ENCODE assay signal across 1 cellular context in genomic region chr2:61017003-61017555, GRCh38.
A peak's percentile ranks its signal among the peaks of the same experiment; 100 is the strongest.
TF ChIP-seq lines count a peak whose summit lies in the region.

No MANE protein-coding gene starts in this region.

TF ChIP-seq in HEK293, 187 proteins besides CTCF, POLR2A, EP300 and RAD21 (continued from another document and continues in another):
- TF ChIP-seq ZNF518A (tag by site-specific recombination; conservative IDR thresholded peaks at IDR 0.05; ENCODE audit: low read depth) (peak; percentile 68), EGR2 (tag by site-specific recombination; IDR thresholded peaks at IDR 0.05; ENCODE audit: low read depth) (no peak), KLF17 (tag by site-specific recombination; IDR thresholded peaks at IDR 0.05) (peak; percentile 93), ZNF768 (tag by site-specific recombination; IDR thresholded peaks at IDR 0.05) (no peak), ZNF169 (tag by site-specific recombination; IDR thresholded peaks at IDR 0.05) (no peak), ZFP41 (tag by site-specific recombination; IDR thresholded peaks at IDR 0.05; ENCODE audit: borderline replicate concordance) (no peak), ZNF24 (tag by site-specific recombination; IDR thresholded peaks at IDR 0.05) (peak; percentile 81; the same call in 1 of the 2 replicates), ZNF350 (tag by site-specific recombination; IDR thresholded peaks at IDR 0.05) (no peak), ZNF133 (tag by site-specific recombination; IDR thresholded peaks at IDR 0.05) (no peak), ZNF324 (tag by site-specific recombination; IDR thresholded peaks at IDR 0.05) (no peak; the same call in 1 of the 2 replicates), ZXDB (tag by site-specific recombination; IDR thresholded peaks at IDR 0.05) (peak; percentile 87), ZNF37A (tag by site-specific recombination; IDR thresholded peaks at IDR 0.05) (no peak), ZNF266 (tag by site-specific recombination; IDR thresholded peaks at IDR 0.05; ENCODE audit: low read depth) (no peak), ZNF529 (tag by site-specific recombination; IDR thresholded peaks at IDR 0.05; ENCODE audit: insufficient replicate concordance) (no peak), ZSCAN16 (tag by site-specific recombination; IDR thresholded peaks at IDR 0.05) (0 out of 2 replicates have a peak, but pooled peaks have one; percentile 31), ZNF76 (tag by site-specific recombination; IDR thresholded peaks at IDR 0.05; ENCODE audit: borderline replicate concordance, low read depth) (peak; percentile 74; the same call in 1 of the 2 replicates), YY1 (tag by site-specific recombination; IDR thresholded peaks at IDR 0.05) (peak; percentile 67), ZNF670 (tag by site-specific recombination; IDR thresholded peaks at IDR 0.05; ENCODE audit: low read depth) (no peak), MZF1 (tag by site-specific recombination; IDR thresholded peaks at IDR 0.05; ENCODE audit: borderline replicate concordance) (peak; percentile 65; the same call in 1 of the 2 replicates), MYNN (tag by site-specific recombination; IDR thresholded peaks at IDR 0.05; ENCODE audit: borderline replicate concordance) (no peak; the same call in 1 of the 2 replicates), ZNF473 (tag by site-specific recombination; IDR thresholded peaks at IDR 0.05) (no peak), ZNF660 (tag by site-specific recombination; IDR thresholded peaks at IDR 0.05) (peak; percentile 93), ZNF544 (tag by site-specific recombination; IDR thresholded peaks at IDR 0.05) (no peak), ZBTB44 (tag by site-specific recombination; IDR thresholded peaks at IDR 0.05) (no peak), ZNF2 (tag by site-specific recombination; IDR thresholded peaks at IDR 0.05) (peak; percentile 92), GLI2 (tag by site-specific recombination; IDR thresholded peaks at IDR 0.05; ENCODE audit: borderline replicate concordance, low read depth) (no peak), ZNF600 (tag by site-specific recombination; IDR thresholded peaks at IDR 0.05) (peak; percentile 88), ZNF792 (tag by site-specific recombination; IDR thresholded peaks at IDR 0.05) (no peak), ZNF624 (tag by site-specific recombination; IDR thresholded peaks at IDR 0.05) (no peak), MEIS1 (CRISPR knock-in tag; IDR thresholded peaks at IDR 0.05; ENCODE audit: borderline replicate concordance) (no peak), ZNF10 (tag by site-specific recombination; IDR thresholded peaks at IDR 0.05) (peak; percentile 86), ZNF155 (tag by site-specific recombination; IDR thresholded peaks at IDR 0.05) (no peak), ZNF596 (tag by site-specific recombination; IDR thresholded peaks at IDR 0.05) (0 out of 2 replicates have a peak, but pooled peaks have one; percentile 31), ZNF174 (tag by site-specific recombination; IDR thresholded peaks at IDR 0.05) (no peak), KLF9 (tag by site-specific recombination; IDR thresholded peaks at IDR 0.05; ENCODE audit: low read depth) (no peak), YY2 (tag by site-specific recombination; IDR thresholded peaks at IDR 0.05) (no peak), ZNF513 (tag by site-specific recombination; IDR thresholded peaks at IDR 0.05) (peak; percentile 40; the same call in 1 of the 2 replicates), ZBTB20 (tag by site-specific recombination; IDR thresholded peaks at IDR 0.05) (no peak), ZIC2 (tag by site-specific recombination; IDR thresholded peaks at IDR 0.05) (no peak; the same call in 1 of the 2 replicates), ZNF214 (tag by site-specific recombination; IDR thresholded peaks at IDR 0.05; ENCODE audit: borderline replicate concordance) (no peak), KLF16 (tag by site-specific recombination; IDR thresholded peaks at IDR 0.05) (no peak; the same call in none of the 2 replicates), SP7 (tag by site-specific recombination; IDR thresholded peaks at IDR 0.05) (peak; percentile 84), ZBTB48 (tag by site-specific recombination; IDR thresholded peaks at IDR 0.05) (peak; percentile 64), ZNF423 (tag by site-specific recombination; IDR thresholded peaks at IDR 0.05) (peak; percentile 78), PRDM10 (tag by site-specific recombination; IDR thresholded peaks at IDR 0.05) (peak; percentile 98), ZSCAN4 (tag by site-specific recombination; IDR thresholded peaks at IDR 0.05) (peak; percentile 38; the same call in 1 of the 2 replicates), ZFP37 (tag by site-specific recombination; IDR thresholded peaks at IDR 0.05) (peak; percentile 79), ZNF248 (tag by site-specific recombination; IDR thresholded peaks at IDR 0.05) (no peak), KLF7 (tag by site-specific recombination; IDR thresholded peaks at IDR 0.05; ENCODE audit: borderline replicate concordance) (peak; percentile 68), HOXA7 (CRISPR knock-in tag; IDR thresholded peaks at IDR 0.05; ENCODE audit: borderline replicate concordance) (no peak), PBX3 (CRISPR knock-in tag; IDR thresholded peaks at IDR 0.05) (no peak), ZNF571 (tag by site-specific recombination; IDR thresholded peaks at IDR 0.05) (no peak)
